In genomic region chr14:53217283-53217994, GRCh38 we compare ENCODE assay signal across 8 cellular contexts.
DNase-seq lines count a peak whose midpoint lies in the region; ATAC-seq lines count a peak whose summit lies in the region.

No MANE protein-coding gene starts in this region.

- no peaks in the 10 kb centered on the region for H3K36me3 ChIP-seq in CD8-positive, alpha-beta memory T cell (ENCODE audit: insufficient read depth, low read length)
- no peaks in the 10 kb centered on the region for H3K36me3 ChIP-seq in muscle layer of duodenum (ENCODE audit: control insufficient read depth in 1 of 2, insufficient read depth in 2 of 2, low read length in 2 of 2)

- peaks cover 6 to 10% (median 7%) of the 10 kb centered on the region in 3 donors for H3K4me1 Mint-ChIP-seq in CD8-positive, alpha-beta memory T cell

- peak overlapping the region in 7 of 8 donors; percentile 32 to 93 (median 78) for H3K27ac Mint-ChIP-seq in CD8-positive, alpha-beta memory T cell

- no peaks in the 10 kb centered on the region for H3K27me3 Mint-ChIP-seq in CD8-positive, alpha-beta memory T cell

- POLR2A ChIA-PET in CD8-positive, alpha-beta memory T cell (lab: Charles Lee) = interaction anchor here (0.7 to 1.7 kb wide), 2 partner anchors 65 to 383 kb away, joined by 3 to 11 read pairs; partner anchors contain the start of gene DDHD1

- H3K9me3 Mint-ChIP-seq in CD8-positive, alpha-beta memory T cell = peaks cover 0 to 2% (median 0%) of the 10 kb centered on the region in 5 donors

- H3K4me3 Mint-ChIP-seq in CD8-positive, alpha-beta memory T cell = peak overlapping the region; percentile 74 to 96 (median 87)

- no peak overlapping the region for H3K27ac ChIP-seq in CD8-positive, alpha-beta memory T cell (ENCODE audit: low read depth, low read length)
- no peak overlapping the region for H3K27ac ChIP-seq in muscle layer of duodenum (ENCODE audit: low read length)

- peaks cover 5% of the 10 kb centered on the region for H3K4me1 ChIP-seq in CD8-positive, alpha-beta memory T cell (ENCODE audit: insufficient read depth, low read length)
- H3K4me1 ChIP-seq in muscle layer of duodenum (ENCODE audit: control insufficient read depth in 1 of 2, insufficient read depth in 2 of 2, low read length in 2 of 2) = peaks cover 0 to 6% of the 10 kb centered on the region in 2 donors

- H3K9me3 ChIP-seq in CD8-positive, alpha-beta memory T cell (ENCODE audit: low read length) = no peaks in the 10 kb centered on the region
- no peaks in the 10 kb centered on the region for H3K9me3 ChIP-seq in muscle layer of duodenum (ENCODE audit: control insufficient read depth in 1 of 2, low read length in 2 of 2)

- ATAC-seq in GM19372 (IDR thresholded peaks at IDR 0.05; ENCODE audit: low read depth, unreplicated experiment) = peak; percentile 99
- peak; percentile 92 for ATAC-seq in HG03469 (IDR thresholded peaks at IDR 0.05; ENCODE audit: unreplicated experiment)

- peak overlapping the region; percentile 55 for H3K4me3 ChIP-seq in CD8-positive, alpha-beta memory T cell (ENCODE audit: low read length)
- peak overlapping the region; percentile 48 to 78 for H3K4me3 ChIP-seq in muscle layer of duodenum (ENCODE audit: low read depth in 1 of 2, low read length in 2 of 2)

- H3K36me3 Mint-ChIP-seq in CD8-positive, alpha-beta memory T cell = no peaks in the 10 kb centered on the region

- peak; percentile 55 to 78 (median 63) for DNase-seq in CD8-positive, alpha-beta memory T cell
- DNase-seq in NCI-H774 (lab: John Stamatoyannopoulos, UW) (peak; percentile 48), epidermal melanocyte (ENCODE audit: insufficient read length, low spot score) (peak; percentile 57)
- peak; percentile 91 for DNase-seq in activated CD8-positive, alpha-beta memory T cell treated with anti-CD3 and anti-CD28 coated beads for 24 hours
- DNase-seq in stimulated activated CD8-positive, alpha-beta memory T cell treated with anti-CD3 and anti-CD28 coated beads, Interleukin-7, amount 100 ng/mL, for 4 hours (ENCODE audit: low read depth in 2 of 2) = peak; percentile 8 to 65

- no peaks in the 10 kb centered on the region for H3K27me3 ChIP-seq in CD8-positive, alpha-beta memory T cell (ENCODE audit: insufficient read depth, low read length, poor library complexity, severe bottlenecking)
- H3K27me3 ChIP-seq in muscle layer of duodenum (ENCODE audit: low read depth, low read length) = no peaks in the 10 kb centered on the region

- CTCF ChIA-PET in CD8-positive, alpha-beta memory T cell (lab: Charles Lee) = interaction anchor here (0.9 to 2.0 kb wide), 8 partner anchors 9 to 106 kb away, joined by 3 to 12 read pairs (median 3); partner anchors contain the start of gene DDHD1

Comparison
In these comparisons a context has a peak if more than half of its experiments do, and no peak if none do; other contexts are left out.
1. DNase-seq: peak in every context shown above with its lines; median percentile 91 in activated CD8-positive, alpha-beta memory T cell treated with anti-CD3 and anti-CD28 coated beads for 24 hours; 63 in CD8-positive, alpha-beta memory T cell; 57 in epidermal melanocyte; 48 in NCI-H774; 36 in stimulated activated CD8-positive, alpha-beta memory T cell treated with anti-CD3 and anti-CD28 coated beads, Interleukin-7, amount 100 ng/mL, for 4 hours.